In the genomic region with DNA sequence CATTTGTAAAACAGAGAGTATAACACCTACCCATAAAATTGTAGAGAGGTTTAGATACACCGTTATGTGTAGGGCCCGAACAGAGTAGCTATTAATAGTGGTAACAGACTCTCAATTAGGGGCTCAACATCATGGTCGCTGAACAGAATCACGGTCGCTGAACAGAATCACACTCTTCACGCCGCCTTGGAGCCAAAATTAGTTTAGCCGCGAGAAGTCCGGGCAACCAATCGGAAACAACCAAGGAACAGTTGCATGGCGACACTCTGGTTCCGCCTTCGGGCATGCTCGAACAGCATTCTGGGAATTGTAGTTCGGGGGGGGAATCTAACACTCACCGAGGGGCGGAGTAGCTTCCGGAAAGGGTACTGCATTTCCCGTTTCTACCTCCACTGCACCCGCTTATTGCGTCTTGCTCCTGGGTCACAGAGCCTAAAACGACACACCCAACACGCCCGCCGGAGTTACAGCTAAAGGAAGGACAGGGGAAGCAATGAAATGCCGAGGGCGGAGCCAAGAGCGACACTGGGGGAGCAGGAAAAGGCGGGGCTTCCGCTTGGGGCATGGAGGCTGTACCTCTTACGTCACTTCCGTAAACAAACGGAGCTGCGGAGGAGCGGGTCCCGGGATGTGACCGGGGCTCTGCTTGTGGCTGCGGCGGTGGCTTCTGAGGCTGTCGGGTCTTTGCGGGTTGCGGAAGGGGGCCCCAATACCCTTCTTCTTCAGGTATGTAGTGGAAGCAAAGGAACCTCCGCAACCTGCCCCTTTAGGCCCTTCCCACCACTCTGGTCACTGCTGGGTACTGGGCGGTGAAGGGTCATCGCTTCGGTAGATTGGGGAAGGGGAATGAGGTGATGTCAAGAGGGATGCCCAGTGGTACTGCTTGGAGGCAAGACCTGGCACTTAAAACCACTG, we compare ENCODE assay signal across 8 cellular contexts. TPM values are rescaled to one million over a fixed set of nuclear protein-coding genes. Genes with fewer than 3 reads are reported as not detected.
DNase-seq lines count a peak whose midpoint lies in the region; ATAC-seq, FAIRE-seq and TF ChIP-seq lines count a peak whose summit lies in the region.

TSS of gene CCDC28A (plus strand) at position 593 of the 915 bp plus-strand sequence. CDS start 2,352 bp downstream, outside the sequence.

- intact Hi-C loops in T-helper 2 cell treated with Interferon-gamma antibody and Interleukin-4, amounts not matched to agents 100 ng/mL and 5 ng/mL, for 36 hours (cut with micrococcal nuclease) = loop anchor here (1.0 to 5.0 kb wide), 8 partner anchors 80 to 666 kb away; partner anchors contain the start of genes ABRACL, CITED2, HEBP2 and HECA
- intact Hi-C loops in psoas muscle (cut with DNase I) = no loop called here

- H3K27me3 ChIP-seq in right atrium auricular region (no peaks in the 10 kb centered on the region), psoas muscle (ENCODE audit: insufficient read depth in 3 of 3, low read length in 2 of 3) (no peaks in the 10 kb centered on the region)

- WGBS in psoas muscle, 3 donors = 0% methylated on average over 47 of the region's 47 CpGs

- H3K36me3 ChIP-seq in right atrium auricular region (peaks cover 6% of the 10 kb centered on the region), psoas muscle (ENCODE audit: insufficient read depth in 1 of 2, low read depth in 1 of 2) (peaks cover 0 to 31% of the 10 kb centered on the region in 2 donors)

- peak within 1 kb of the TSS; percentile 92 to 97 for H3K27ac ChIP-seq in right atrium auricular region
- H3K27ac ChIP-seq in psoas muscle = peak within 1 kb of the TSS; percentile 92

- H3K4me3 ChIP-seq in right atrium auricular region (peak within 1 kb of the TSS; percentile 74 to 96), psoas muscle (peak within 1 kb of the TSS; percentile 87)

- peak; percentile 76 for DNase-seq in NCI-H187 treated with DMSO at 0.1 percent for 48 hours (lab: John Stamatoyannopoulos, UW)
- DNase-seq in anterior cingulate cortex (lab: John Stamatoyannopoulos, UW) = peak; percentile 81 to 100 (median 96)
- peak; percentile 94 for DNase-seq in right atrium auricular region (ENCODE audit: low spot score)
- peak; percentile 93 to 97 for DNase-seq in psoas muscle
- DNase-seq in urothelium cell line (ENCODE audit: low spot score) = peak; percentile 93

- peak; percentile 68 for ATAC-seq in GM18499 (IDR thresholded peaks at IDR 0.05; ENCODE audit: insufficient read depth, unreplicated experiment)
- ATAC-seq in HG02943 (IDR thresholded peaks at IDR 0.05; ENCODE audit: low read depth, unreplicated experiment) = peak; percentile 95
- ATAC-seq in psoas muscle = peak; percentile 98

- no peaks in the 10 kb centered on the region for H3K9me3 ChIP-seq in right atrium auricular region
- no peaks in the 10 kb centered on the region for H3K9me3 ChIP-seq in psoas muscle

- FAIRE-seq in urothelium cell line (lab: Jason Lieb, UNC) = peak; percentile 84

- H3K4me1 ChIP-seq in right atrium auricular region = peaks cover 0 to 20% of the 10 kb centered on the region in 2 donors
- peaks cover 16% of the 10 kb centered on the region for H3K4me1 ChIP-seq in psoas muscle

- TF ChIP-seq CTCF in right atrium auricular region (IDR thresholded peaks at IDR 0.05) = no peak
- TF ChIP-seq CTCF in psoas muscle (IDR thresholded peaks at IDR 0.05) = no peak

RNA-seq across cellular contexts. Expression of gene CCDC28A, which starts in this region (rescaled TPM):
- total RNA-seq in T-helper 2 cell treated with Interferon-gamma antibody and Interleukin-4, amounts not matched to agents 100 ng/mL and 5 ng/mL, for 36 hours = 17.1 and 19.7 TPM in 2 replicates
- total RNA-seq in right atrium auricular region = 10 to 100 TPM in 1 of 2 donors, 1 to 10 TPM in 1; 8.7 to 11.0 TPM
- total RNA-seq in psoas muscle = 1 to 10 TPM; 4.7 to 6.7 (median 5.3) TPM
- 1 to 10 TPM; 5.1 to 5.7 (median 5.6) TPM for polyA plus RNA-seq in psoas muscle

Comparison
In these comparisons a context has a peak if more than half of its experiments do, and no peak if none do; other contexts are left out.
1. Peak in every context shown above with its lines: DNase-seq, ATAC-seq, H3K4me3 ChIP-seq and H3K27ac ChIP-seq.